In genomic region chr6:136523196-136523595, GRCh38 we compare ENCODE assay signal across 23 cellular contexts.
"Had no signal": no experiment of that assay in that cellular context is flagged by ENCODE, and none has a peak within 500 bp of the region (broad histone marks: within the 10 kb centered on the region; RNA-seq: fewer than 3 reads in every experiment).

No MANE protein-coding gene starts in this region.

- H3K9me3 ChIP-seq: heart right ventricle, left ventricle myocardium inferior, pancreas, psoas muscle, right atrium auricular region, thoracic aorta, vagina had no signal

- H3K4me1 ChIP-seq: psoas muscle had no signal

- DNase-seq: activated CD4-positive, alpha-beta memory T cell treated with anti-CD3 and anti-CD28 coated beads, Interleukin-2, amount 10 ng/mL, durations not matched to agents 7 days and 5 days; activated CD4-positive, alpha-beta T cell treated with anti-CD3 and anti-CD28 coated beads, Interleukin-2, amount 10 ng/mL, durations not matched to agents 7 days and 5 days; activated CD4-positive, CD25-positive, alpha-beta regulatory T cell treated with anti-CD3 and anti-CD28 coated beads, Interleukin-2, amount 50 U/mL, for 72 hours; activated naive CD4-positive, alpha-beta T cell; activated T-cell treated with anti-CD3 and anti-CD28 coated beads, Interleukin-2, amount 50 U/mL, for 48 hours; aorta; body of pancreas; endodermal cell; foreskin fibroblast; heart right ventricle; left ventricle myocardium inferior; naive thymus-derived CD8-positive, alpha-beta T cell; pancreas; psoas muscle; stimulated activated CD4-positive, alpha-beta T cell treated with anti-CD3 and anti-CD28 coated beads, Interleukin-15, amount 100 ng/mL, for 24 hours; stimulated activated CD4-positive, alpha-beta T cell treated with anti-CD3 and anti-CD28 coated beads, Interleukin-2, amount 100 ng/mL, for 24 hours; stimulated activated naive CD4-positive, alpha-beta T cell; T-helper 2 cell had no signal

- H3K27me3 ChIP-seq: body of pancreas, cardiac muscle cell, pancreas, right atrium auricular region, vagina had no signal

- H3K27ac ChIP-seq: body of pancreas, cardiac muscle cell, heart right ventricle, left ventricle myocardium inferior, pancreas, psoas muscle, right atrium auricular region, thoracic aorta, vagina had no signal

- H3K4me3 ChIP-seq: body of pancreas, cardiac muscle cell, heart right ventricle, left ventricle myocardium inferior, lung, pancreas, psoas muscle, right atrium auricular region, thoracic aorta, vagina had no signal

- H3K36me3 ChIP-seq: cardiac muscle cell, heart right ventricle, left ventricle myocardium inferior, pancreas, right atrium auricular region, thoracic aorta, vagina had no signal
